Comparison of ENCODE assay signal across 1 cellular context in the genomic region with DNA sequence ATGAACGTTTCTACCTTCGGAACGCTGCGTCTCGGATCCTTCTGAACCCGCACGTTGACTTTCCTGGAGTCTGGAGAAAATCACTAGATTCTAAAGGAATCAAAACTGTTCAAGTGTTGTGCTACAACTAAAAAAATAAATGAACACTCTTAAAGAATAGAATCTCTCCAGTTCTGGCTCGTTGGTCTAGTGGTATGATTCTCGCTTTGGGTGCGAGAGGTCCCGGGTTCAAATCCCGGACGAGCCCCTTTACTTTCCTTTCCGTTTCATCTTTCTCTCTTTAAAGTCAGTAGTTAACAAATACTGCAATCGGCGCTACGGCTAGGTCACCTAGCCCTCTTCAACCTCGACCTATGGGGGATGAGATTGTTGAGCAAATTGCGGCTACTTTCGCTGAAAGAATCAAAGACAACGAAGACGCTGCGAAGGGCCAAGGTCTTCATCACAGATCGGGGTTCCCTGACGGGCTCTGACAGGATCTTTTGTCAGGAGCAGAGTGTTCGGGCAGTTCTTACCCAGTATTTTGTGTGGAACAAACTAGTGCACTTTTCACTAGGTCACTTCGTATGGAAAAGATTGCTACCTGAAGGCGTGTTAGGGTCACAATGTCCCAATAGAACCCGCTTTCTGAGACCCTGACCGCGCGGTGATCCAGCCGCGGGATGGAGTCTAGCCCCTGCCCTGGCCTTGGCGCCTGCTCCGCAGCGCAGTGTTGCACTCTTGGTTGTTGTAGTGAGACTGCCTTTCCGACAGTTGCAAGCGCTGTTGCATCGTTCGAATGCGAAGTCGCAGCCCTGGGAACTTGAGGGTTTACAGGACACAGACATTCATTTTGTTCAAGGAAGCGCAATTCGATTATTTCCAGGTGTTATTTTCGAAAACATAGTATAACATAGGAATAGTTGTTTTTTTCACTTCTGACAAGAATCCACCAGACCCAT.
A peak's percentile ranks its signal among the peaks of the same experiment; 100 is the strongest.
TF ChIP-seq lines count a peak whose summit lies in the region.

No MANE protein-coding gene starts in this region.

TF ChIP-seq in K562, 482 proteins besides CTCF, POLR2A, EP300 and RAD21 (continued from another document and continues in another):
- TF ChIP-seq, protein P1, sequence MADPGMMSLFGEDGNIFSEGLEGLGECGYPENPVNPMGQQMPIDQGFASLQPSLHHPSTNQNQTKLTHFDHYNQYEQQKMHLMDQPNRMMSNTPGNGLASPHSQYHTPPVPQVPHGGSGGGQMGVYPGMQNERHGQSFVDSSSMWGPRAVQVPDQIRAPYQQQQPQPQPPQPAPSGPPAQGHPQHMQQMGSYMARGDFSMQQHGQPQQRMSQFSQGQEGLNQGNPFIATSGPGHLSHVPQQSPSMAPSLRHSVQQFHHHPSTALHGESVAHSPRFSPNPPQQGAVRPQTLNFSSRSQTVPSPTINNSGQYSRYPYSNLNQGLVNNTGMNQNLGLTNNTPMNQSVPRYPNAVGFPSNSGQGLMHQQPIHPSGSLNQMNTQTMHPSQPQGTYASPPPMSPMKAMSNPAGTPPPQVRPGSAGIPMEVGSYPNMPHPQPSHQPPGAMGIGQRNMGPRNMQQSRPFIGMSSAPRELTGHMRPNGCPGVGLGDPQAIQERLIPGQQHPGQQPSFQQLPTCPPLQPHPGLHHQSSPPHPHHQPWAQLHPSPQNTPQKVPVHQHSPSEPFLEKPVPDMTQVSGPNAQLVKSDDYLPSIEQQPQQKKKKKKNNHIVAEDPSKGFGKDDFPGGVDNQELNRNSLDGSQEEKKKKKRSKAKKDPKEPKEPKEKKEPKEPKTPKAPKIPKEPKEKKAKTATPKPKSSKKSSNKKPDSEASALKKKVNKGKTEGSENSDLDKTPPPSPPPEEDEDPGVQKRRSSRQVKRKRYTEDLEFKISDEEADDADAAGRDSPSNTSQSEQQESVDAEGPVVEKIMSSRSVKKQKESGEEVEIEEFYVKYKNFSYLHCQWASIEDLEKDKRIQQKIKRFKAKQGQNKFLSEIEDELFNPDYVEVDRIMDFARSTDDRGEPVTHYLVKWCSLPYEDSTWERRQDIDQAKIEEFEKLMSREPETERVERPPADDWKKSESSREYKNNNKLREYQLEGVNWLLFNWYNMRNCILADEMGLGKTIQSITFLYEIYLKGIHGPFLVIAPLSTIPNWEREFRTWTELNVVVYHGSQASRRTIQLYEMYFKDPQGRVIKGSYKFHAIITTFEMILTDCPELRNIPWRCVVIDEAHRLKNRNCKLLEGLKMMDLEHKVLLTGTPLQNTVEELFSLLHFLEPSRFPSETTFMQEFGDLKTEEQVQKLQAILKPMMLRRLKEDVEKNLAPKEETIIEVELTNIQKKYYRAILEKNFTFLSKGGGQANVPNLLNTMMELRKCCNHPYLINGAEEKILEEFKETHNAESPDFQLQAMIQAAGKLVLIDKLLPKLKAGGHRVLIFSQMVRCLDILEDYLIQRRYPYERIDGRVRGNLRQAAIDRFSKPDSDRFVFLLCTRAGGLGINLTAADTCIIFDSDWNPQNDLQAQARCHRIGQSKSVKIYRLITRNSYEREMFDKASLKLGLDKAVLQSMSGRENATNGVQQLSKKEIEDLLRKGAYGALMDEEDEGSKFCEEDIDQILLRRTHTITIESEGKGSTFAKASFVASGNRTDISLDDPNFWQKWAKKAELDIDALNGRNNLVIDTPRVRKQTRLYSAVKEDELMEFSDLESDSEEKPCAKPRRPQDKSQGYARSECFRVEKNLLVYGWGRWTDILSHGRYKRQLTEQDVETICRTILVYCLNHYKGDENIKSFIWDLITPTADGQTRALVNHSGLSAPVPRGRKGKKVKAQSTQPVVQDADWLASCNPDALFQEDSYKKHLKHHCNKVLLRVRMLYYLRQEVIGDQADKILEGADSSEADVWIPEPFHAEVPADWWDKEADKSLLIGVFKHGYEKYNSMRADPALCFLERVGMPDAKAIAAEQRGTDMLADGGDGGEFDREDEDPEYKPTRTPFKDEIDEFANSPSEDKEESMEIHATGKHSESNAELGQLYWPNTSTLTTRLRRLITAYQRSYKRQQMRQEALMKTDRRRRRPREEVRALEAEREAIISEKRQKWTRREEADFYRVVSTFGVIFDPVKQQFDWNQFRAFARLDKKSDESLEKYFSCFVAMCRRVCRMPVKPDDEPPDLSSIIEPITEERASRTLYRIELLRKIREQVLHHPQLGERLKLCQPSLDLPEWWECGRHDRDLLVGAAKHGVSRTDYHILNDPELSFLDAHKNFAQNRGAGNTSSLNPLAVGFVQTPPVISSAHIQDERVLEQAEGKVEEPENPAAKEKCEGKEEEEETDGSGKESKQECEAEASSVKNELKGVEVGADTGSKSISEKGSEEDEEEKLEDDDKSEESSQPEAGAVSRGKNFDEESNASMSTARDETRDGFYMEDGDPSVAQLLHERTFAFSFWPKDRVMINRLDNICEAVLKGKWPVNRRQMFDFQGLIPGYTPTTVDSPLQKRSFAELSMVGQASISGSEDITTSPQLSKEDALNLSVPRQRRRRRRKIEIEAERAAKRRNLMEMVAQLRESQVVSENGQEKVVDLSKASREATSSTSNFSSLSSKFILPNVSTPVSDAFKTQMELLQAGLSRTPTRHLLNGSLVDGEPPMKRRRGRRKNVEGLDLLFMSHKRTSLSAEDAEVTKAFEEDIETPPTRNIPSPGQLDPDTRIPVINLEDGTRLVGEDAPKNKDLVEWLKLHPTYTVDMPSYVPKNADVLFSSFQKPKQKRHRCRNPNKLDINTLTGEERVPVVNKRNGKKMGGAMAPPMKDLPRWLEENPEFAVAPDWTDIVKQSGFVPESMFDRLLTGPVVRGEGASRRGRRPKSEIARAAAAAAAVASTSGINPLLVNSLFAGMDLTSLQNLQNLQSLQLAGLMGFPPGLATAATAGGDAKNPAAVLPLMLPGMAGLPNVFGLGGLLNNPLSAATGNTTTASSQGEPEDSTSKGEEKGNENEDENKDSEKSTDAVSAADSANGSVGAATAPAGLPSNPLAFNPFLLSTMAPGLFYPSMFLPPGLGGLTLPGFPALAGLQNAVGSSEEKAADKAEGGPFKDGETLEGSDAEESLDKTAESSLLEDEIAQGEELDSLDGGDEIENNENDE (IDR thresholded peaks at IDR 0.05; ENCODE audit: low read depth, low read length) = no peak
- TF ChIP-seq MCM7 (IDR thresholded peaks at IDR 0.05) = no peak
- TF ChIP-seq, protein P2, sequence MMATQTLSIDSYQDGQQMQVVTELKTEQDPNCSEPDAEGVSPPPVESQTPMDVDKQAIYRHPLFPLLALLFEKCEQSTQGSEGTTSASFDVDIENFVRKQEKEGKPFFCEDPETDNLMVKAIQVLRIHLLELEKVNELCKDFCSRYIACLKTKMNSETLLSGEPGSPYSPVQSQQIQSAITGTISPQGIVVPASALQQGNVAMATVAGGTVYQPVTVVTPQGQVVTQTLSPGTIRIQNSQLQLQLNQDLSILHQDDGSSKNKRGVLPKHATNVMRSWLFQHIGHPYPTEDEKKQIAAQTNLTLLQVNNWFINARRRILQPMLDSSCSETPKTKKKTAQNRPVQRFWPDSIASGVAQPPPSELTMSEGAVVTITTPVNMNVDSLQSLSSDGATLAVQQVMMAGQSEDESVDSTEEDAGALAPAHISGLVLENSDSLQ (IDR thresholded peaks at IDR 0.05) = 0 out of 2 replicates have a peak, but pooled peaks have one; percentile 7
- peak; percentile 99 for TF ChIP-seq POLR2H (tag; IDR thresholded peaks at IDR 0.05; ENCODE audit: low read depth)
- no peak for TF ChIP-seq ZZZ3 (IDR thresholded peaks at IDR 0.05)
- no peak for TF ChIP-seq MTA3 (IDR thresholded peaks at IDR 0.05; ENCODE audit: borderline replicate concordance)
- TF ChIP-seq, protein P3, sequence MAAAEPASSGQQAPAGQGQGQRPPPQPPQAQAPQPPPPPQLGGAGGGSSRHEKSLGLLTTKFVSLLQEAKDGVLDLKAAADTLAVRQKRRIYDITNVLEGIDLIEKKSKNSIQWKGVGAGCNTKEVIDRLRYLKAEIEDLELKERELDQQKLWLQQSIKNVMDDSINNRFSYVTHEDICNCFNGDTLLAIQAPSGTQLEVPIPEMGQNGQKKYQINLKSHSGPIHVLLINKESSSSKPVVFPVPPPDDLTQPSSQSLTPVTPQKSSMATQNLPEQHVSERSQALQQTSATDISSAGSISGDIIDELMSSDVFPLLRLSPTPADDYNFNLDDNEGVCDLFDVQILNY (CRISPR knock-in tag; IDR thresholded peaks at IDR 0.05) = no peak
- TF ChIP-seq ADNP (tag; IDR thresholded peaks at IDR 0.05) = peak; percentile 87
- no peak for TF ChIP-seq ZEB2 (IDR thresholded peaks at IDR 0.05)
- peak; percentile 56; the same call in 1 of the 2 replicates for TF ChIP-seq NBN (IDR thresholded peaks at IDR 0.05; ENCODE audit: low read depth)
- no peak for TF ChIP-seq MYC (IDR thresholded peaks at IDR 0.05; ENCODE audit: low read depth, low read length)
- no peak for TF ChIP-seq MYC (CRISPR knock-in tag; IDR thresholded peaks at IDR 0.05; ENCODE audit: borderline replicate concordance, low read depth)
- TF ChIP-seq, protein P4, sequence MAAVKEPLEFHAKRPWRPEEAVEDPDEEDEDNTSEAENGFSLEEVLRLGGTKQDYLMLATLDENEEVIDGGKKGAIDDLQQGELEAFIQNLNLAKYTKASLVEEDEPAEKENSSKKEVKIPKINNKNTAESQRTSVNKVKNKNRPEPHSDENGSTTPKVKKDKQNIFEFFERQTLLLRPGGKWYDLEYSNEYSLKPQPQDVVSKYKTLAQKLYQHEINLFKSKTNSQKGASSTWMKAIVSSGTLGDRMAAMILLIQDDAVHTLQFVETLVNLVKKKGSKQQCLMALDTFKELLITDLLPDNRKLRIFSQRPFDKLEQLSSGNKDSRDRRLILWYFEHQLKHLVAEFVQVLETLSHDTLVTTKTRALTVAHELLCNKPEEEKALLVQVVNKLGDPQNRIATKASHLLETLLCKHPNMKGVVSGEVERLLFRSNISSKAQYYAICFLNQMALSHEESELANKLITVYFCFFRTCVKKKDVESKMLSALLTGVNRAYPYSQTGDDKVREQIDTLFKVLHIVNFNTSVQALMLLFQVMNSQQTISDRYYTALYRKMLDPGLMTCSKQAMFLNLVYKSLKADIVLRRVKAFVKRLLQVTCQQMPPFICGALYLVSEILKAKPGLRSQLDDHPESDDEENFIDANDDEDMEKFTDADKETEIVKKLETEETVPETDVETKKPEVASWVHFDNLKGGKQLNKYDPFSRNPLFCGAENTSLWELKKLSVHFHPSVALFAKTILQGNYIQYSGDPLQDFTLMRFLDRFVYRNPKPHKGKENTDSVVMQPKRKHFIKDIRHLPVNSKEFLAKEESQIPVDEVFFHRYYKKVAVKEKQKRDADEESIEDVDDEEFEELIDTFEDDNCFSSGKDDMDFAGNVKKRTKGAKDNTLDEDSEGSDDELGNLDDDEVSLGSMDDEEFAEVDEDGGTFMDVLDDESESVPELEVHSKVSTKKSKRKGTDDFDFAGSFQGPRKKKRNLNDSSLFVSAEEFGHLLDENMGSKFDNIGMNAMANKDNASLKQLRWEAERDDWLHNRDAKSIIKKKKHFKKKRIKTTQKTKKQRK (IDR thresholded peaks at IDR 0.05; ENCODE audit: borderline replicate concordance, low read depth, low read length) = no peak
- TF ChIP-seq ERF (CRISPR knock-in tag; IDR thresholded peaks at IDR 0.05) = no peak
- no peak for TF ChIP-seq ZNF696 (CRISPR knock-in tag; conservative IDR thresholded peaks at IDR 0.05)
- TF ChIP-seq ATF1 (CRISPR knock-in tag; IDR thresholded peaks at IDR 0.05) = no peak
- TF ChIP-seq ATF1 (tag; IDR thresholded peaks at IDR 0.05) = peak; percentile 42; the same call in 1 of the 2 replicates
- TF ChIP-seq KDM1A (IDR thresholded peaks at IDR 0.05) = peak; percentile 91 to 92
- 0 out of 2 replicates have a peak, but pooled peaks have one; percentile 12 for TF ChIP-seq NCOA1 (IDR thresholded peaks at IDR 0.05; ENCODE audit: low read depth)
- TF ChIP-seq TBP (optimal IDR thresholded peaks at IDR 0.05; ENCODE audit: low read depth, low read length) = peak; percentile 100
- 0 out of 4 replicates have a peak, but pooled peaks of 1 of the 2 experiments have one; percentile 25 for TF ChIP-seq TRIM24 (IDR thresholded peaks at IDR 0.05)
- TF ChIP-seq, protein P5, sequence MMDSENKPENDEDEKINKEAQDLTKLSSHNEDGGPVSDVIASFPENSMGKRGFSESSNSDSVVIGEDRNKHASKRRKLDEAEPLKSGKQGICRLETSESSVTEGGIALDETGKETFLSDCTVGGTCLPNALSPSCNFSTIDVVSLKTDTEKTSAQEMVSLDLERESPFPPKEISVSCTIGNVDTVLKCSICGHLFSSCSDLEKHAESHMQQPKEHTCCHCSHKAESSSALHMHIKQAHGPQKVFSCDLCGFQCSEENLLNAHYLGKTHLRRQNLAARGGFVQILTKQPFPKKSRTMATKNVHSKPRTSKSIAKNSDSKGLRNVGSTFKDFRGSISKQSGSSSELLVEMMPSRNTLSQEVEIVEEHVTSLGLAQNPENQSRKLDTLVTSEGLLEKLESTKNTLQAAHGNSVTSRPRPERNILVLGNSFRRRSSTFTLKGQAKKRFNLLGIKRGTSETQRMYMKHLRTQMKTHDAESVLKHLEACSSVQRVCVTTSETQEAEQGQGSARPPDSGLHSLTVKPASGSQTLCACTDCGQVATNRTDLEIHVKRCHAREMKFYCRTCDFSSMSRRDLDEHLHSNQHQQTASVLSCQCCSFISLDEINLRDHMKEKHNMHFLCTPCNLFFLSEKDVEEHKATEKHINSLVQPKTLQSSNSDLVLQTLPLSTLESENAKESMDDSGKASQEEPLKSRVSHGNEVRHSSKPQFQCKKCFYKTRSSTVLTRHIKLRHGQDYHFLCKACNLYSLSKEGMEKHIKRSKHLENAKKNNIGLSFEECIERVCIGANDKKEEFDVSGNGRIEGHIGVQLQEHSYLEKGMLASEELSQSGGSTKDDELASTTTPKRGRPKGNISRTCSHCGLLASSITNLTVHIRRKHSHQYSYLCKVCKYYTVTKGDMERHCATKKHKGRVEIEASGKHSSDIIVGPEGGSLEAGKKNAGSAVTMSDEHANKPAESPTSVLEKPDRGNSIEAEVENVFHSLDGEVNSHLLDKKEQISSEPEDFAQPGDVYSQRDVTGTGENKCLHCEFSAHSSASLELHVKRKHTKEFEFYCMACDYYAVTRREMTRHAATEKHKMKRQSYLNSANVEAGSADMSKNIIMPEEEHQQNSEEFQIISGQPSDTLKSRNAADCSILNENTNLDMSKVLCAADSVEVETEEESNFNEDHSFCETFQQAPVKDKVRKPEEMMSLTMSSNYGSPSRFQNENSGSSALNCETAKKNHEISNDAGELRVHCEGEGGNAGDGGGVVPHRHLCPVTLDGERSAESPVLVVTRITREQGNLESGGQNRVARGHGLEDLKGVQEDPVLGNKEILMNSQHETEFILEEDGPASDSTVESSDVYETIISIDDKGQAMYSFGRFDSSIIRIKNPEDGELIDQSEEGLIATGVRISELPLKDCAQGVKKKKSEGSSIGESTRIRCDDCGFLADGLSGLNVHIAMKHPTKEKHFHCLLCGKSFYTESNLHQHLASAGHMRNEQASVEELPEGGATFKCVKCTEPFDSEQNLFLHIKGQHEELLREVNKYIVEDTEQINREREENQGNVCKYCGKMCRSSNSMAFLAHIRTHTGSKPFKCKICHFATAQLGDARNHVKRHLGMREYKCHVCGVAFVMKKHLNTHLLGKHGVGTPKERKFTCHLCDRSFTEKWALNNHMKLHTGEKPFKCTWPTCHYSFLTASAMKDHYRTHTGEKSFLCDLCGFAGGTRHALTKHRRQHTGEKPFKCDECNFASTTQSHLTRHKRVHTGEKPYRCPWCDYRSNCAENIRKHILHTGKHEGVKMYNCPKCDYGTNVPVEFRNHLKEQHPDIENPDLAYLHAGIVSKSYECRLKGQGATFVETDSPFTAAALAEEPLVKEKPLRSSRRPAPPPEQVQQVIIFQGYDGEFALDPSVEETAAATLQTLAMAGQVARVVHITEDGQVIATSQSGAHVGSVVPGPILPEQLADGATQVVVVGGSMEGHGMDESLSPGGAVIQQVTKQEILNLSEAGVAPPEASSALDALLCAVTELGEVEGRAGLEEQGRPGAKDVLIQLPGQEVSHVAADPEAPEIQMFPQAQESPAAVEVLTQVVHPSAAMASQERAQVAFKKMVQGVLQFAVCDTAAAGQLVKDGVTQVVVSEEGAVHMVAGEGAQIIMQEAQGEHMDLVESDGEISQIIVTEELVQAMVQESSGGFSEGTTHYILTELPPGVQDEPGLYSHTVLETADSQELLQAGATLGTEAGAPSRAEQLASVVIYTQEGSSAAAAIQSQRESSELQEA (IDR thresholded peaks at IDR 0.05; ENCODE audit: low read depth) = peak; percentile 52; the same call in 1 of the 2 replicates
- peak; percentile 7; the same call in 1 of the 2 replicates for TF ChIP-seq RFX5 (IDR thresholded peaks at IDR 0.05; ENCODE audit: low read depth, low read length)
- TF ChIP-seq ZNF507 (tag; conservative IDR thresholded peaks at IDR 0.05) = no peak
- peak; percentile 23; the same call in 1 of the 2 replicates for TF ChIP-seq CREB1 (IDR thresholded peaks at IDR 0.05)
- no peak for TF ChIP-seq CREB1 (CRISPR knock-in tag; IDR thresholded peaks at IDR 0.05)
